In genomic region chr5:107340631-107341030, GRCh38 we compare ENCODE assay signal across 21 cellular contexts.
"Had no signal": no experiment of that assay in that cellular context is flagged by ENCODE, and none has a peak within 500 bp of the region (broad histone marks: within the 10 kb centered on the region; RNA-seq: fewer than 3 reads in every experiment).

No MANE protein-coding gene starts in this region.

- ATAC-seq: activated CD4-positive, CD25-positive, alpha-beta regulatory T cell treated with anti-CD3 and anti-CD28 coated beads, Interleukin-2, amount 50 U/mL, for 24 hours; activated CD8-positive, alpha-beta memory T cell treated with anti-CD3 and anti-CD28 coated beads, Interleukin-2, amount 10 ng/mL, durations not matched to agents 7 days and 5 days; activated CD8-positive, alpha-beta T cell treated with anti-CD3 and anti-CD28 coated beads for 36 hours; left colon; right cardiac atrium had no signal

- H3K9me3 ChIP-seq: thyroid gland had no signal

- H3K27me3 ChIP-seq: cardiac muscle cell, thyroid gland had no signal

- H3K36me3 ChIP-seq: cardiac muscle cell, thyroid gland had no signal

- H3K27ac ChIP-seq: cardiac muscle cell, thyroid gland, VCaP had no signal

- DNase-seq: activated CD4-positive, alpha-beta T cell treated with anti-CD3 and anti-CD28 coated beads, Interleukin-2, amount 10 ng/mL, durations not matched to agents 24 days and 14 days; activated CD8-positive, alpha-beta memory T cell treated with anti-CD3 and anti-CD28 coated beads, Interleukin-2, amount 10 ng/mL, durations not matched to agents 7 days and 5 days; activated CD8-positive, alpha-beta T cell treated with anti-CD3 and anti-CD28 coated beads for 36 hours; activated effector memory CD4-positive, alpha-beta T cell treated with anti-CD3 and anti-CD28 coated beads, Interleukin-2, amount 50 U/mL, for 16 hours; activated naive CD4-positive, alpha-beta T cell treated with anti-CD3 and anti-CD28 coated beads, Interleukin-2, amount 10 ng/mL, durations not matched to agents 7 days and 5 days; activated T-cell treated with anti-CD3 and anti-CD28 coated beads for 4 hours; cortex of kidney; erythroblast; foreskin melanocyte; hypothalamus; left colon; mesenchymal stem cell; naive B cell; right cardiac atrium; stimulated activated CD4-positive, alpha-beta T cell treated with anti-CD3 and anti-CD28 coated beads, Interleukin-12 subunit alpha, Interleukin-12 subunit beta, amount 100 ng/mL, for 4 hours; stimulated activated CD4-positive, alpha-beta T cell treated with anti-CD3 and anti-CD28 coated beads, Interleukin-4, amount 100 ng/mL, for 4 hours; substantia nigra; thyroid gland had no signal

- H3K4me3 ChIP-seq: cardiac muscle cell, thyroid gland had no signal

- H3K4me1 ChIP-seq: thyroid gland had no signal
